22 cellular contexts compared by ENCODE assay signal in genomic region chr3:50314816-50315215, GRCh38. TPM values are rescaled to one million over a fixed set of nuclear protein-coding genes. Genes with fewer than 3 reads are reported as not detected.
A peak's percentile ranks its signal among the peaks of the same experiment; 100 is the strongest.
DNase-seq lines count a peak whose midpoint lies in the region; ATAC-seq, FAIRE-seq and TF ChIP-seq lines count a peak whose summit lies in the region.
"Had no signal": no experiment of that assay in that cellular context is flagged by ENCODE, and none has a peak within 500 bp of the region (broad histone marks: within the 10 kb centered on the region; RNA-seq: fewer than 3 reads in every experiment).

No MANE protein-coding gene starts in this region.

- H4K20me1 ChIP-seq in HCT116 (ENCODE audit: insufficient read depth) (no peaks in the 10 kb centered on the region), HepG2 (ENCODE audit: insufficient read depth, low read length) (no peaks in the 10 kb centered on the region)

- H3K36me3 ChIP-seq in CD8-positive, alpha-beta T cell (ENCODE audit: insufficient read depth, low read length), result no peaks in the 10 kb centered on the region
- H3K36me3 ChIP-seq in HCT116 (ENCODE audit: control insufficient read depth in 1 of 2, insufficient read depth in 2 of 2, low read length in 2 of 2) (peaks cover 2 to 17% of the 10 kb centered on the region in 2 experiments; a peak in 1 of 4 replicates), HepG2 (replicated peaks in 1 of 2; ENCODE audit: control insufficient read depth in 1 of 2, insufficient read depth in 2 of 2, low read length in 2 of 2) (peaks cover 16 to 32% of the 10 kb centered on the region in 2 experiments), stomach (peaks cover 12 to 47% (median 40%) of the 10 kb centered on the region in 4 donors)

- POLR2A ChIA-PET in CD8-positive, alpha-beta T cell (lab: Charles Lee), result interaction anchor here (1.3 to 2.2 kb wide), 3 partner anchors 16 to 36 kb away, joined by 4 to 10 read pairs (median 6); partner anchors contain the start of genes CYB561D2, HYAL3, NAA80 and NPRL2
- POLR2A ChIA-PET in HCT116 (lab: Charles Lee), result interaction anchor here (1.6 to 2.1 kb wide), 3 partner anchors 12 to 23 kb away, joined by 5 to 8 read pairs (median 5); partner anchors contain the start of genes HYAL1, HYAL3, IFRD2 and NAA80
- POLR2A ChIA-PET in HepG2 (lab: Yijun Ruan, JAX), result interaction anchor here (0.8 to 13.0 kb wide), 4 partner anchors 14 to 111 kb away, joined by 3 to 222 read pairs (median 6); partner anchors contain the start of genes GNAI2, HYAL1, HYAL3 and LSMEM2

- H3K9me2 ChIP-seq in HCT116 (ENCODE audit: insufficient read depth), result no peaks in the 10 kb centered on the region

- CTCF ChIA-PET in CD8-positive, alpha-beta T cell (lab: Charles Lee), result interaction anchor here (0.7 to 3.7 kb wide), 4 partner anchors 7 to 228 kb away, joined by 3 to 16 read pairs (median 3); no protein-coding TSS in a partner anchor
- CTCF ChIA-PET in HCT116 (lab: Charles Lee), result no interaction called here
- CTCF ChIA-PET in HepG2 (lab: Yijun Ruan, JAX; ENCODE audit: low intra/inter-chr PET ratio, low total read pairs), result no interaction called here

- no peak overlapping the region for H3K4me3 Mint-ChIP-seq in CD8-positive, alpha-beta T cell
- H3K4me3 Mint-ChIP-seq: activated CD4-positive, alpha-beta T cell treated with anti-CD3 and anti-CD28 coated beads for 36 hours; activated naive CD8-positive, alpha-beta T cell treated with anti-CD3 and anti-CD28 coated beads, Interleukin-2, amount 50 U/mL, for 24 hours; activated T-cell treated with anti-CD3 and anti-CD28 coated beads, Interleukin-2, amount 50 U/mL, for 24 hours had no signal

- intact Hi-C loops in CD8-positive, alpha-beta T cell (cut with DNase I, micrococcal nuclease), result no loop called here
- intact Hi-C loops in HCT116 (cut with micrococcal nuclease), result no loop called here
- intact Hi-C loops in HepG2 (cut with micrococcal nuclease; ENCODE audit: unreplicated experiment), result no loop called here
- intact Hi-C loops in stomach (cut with DNase I; ENCODE audit: low total_unique reads), result no loop called here

- H3K27me3 Mint-ChIP-seq in CD8-positive, alpha-beta T cell (ENCODE audit: low read depth), result no peaks in the 10 kb centered on the region
- H3K27me3 Mint-ChIP-seq: activated CD4-positive, alpha-beta T cell treated with anti-CD3 and anti-CD28 coated beads for 36 hours; activated naive CD8-positive, alpha-beta T cell treated with anti-CD3 and anti-CD28 coated beads, Interleukin-2, amount 50 U/mL, for 24 hours; activated T-cell treated with anti-CD3 and anti-CD28 coated beads, Interleukin-2, amount 50 U/mL, for 24 hours had no signal

- H3K27me3 ChIP-seq in CD8-positive, alpha-beta T cell (ENCODE audit: insufficient read depth, low read length), result no peaks in the 10 kb centered on the region
- H3K27me3 ChIP-seq in HCT116 (ENCODE audit: insufficient read depth, low read length) (no peaks in the 10 kb centered on the region), HepG2 (ENCODE audit: control insufficient read depth in 1 of 2, insufficient read depth in 2 of 2, low read length in 2 of 2) (no peaks in the 10 kb centered on the region), stomach (no peaks in the 10 kb centered on the region)
- H3K27me3 ChIP-seq: neutrophil had no signal

- peaks cover 2% of the 10 kb centered on the region for H3K36me3 Mint-ChIP-seq in CD8-positive, alpha-beta T cell

- 0 out of 2 replicates have a peak overlapping the region, but pooled peaks have one; percentile 92 for H3K4me2 ChIP-seq in HCT116 (ENCODE audit: low read length)
- no peak overlapping the region for H3K4me2 ChIP-seq in HepG2 (ENCODE audit: low read depth, low read length)

- no peak for ATAC-seq in CD8-positive, alpha-beta T cell
- ATAC-seq in HCT116, result no peak
- peak; percentile 9; the same call in 1 of the 3 replicates for ATAC-seq in HepG2
- ATAC-seq in HG02759 (IDR thresholded peaks at IDR 0.05; ENCODE audit: unreplicated experiment), result no peak
- ATAC-seq in GM18873 (IDR thresholded peaks at IDR 0.05; ENCODE audit: low FRiP score, unreplicated experiment), result no peak
- ATAC-seq: activated CD4-positive, alpha-beta T cell treated with anti-CD3 and anti-CD28 coated beads for 36 hours; activated naive CD8-positive, alpha-beta T cell treated with anti-CD3 and anti-CD28 coated beads, Interleukin-2, amount 50 U/mL, for 24 hours had no signal

- TF ChIP-seq EP300 in HepG2 (IDR thresholded peaks at IDR 0.05; ENCODE audit: low read depth in 2 of 2, low read length in 2 of 2) (no peak), HepG2 (CRISPR knock-in tag; IDR thresholded peaks at IDR 0.05; ENCODE audit: borderline replicate concordance) (no peak), stomach (IDR thresholded peaks at IDR 0.05) (no peak)

- BruUV-seq in HCT116 (replicated peaks; lab: Mats Ljungman, UMichigan) (no TSS peak), HepG2 (replicated peaks; lab: Mats Ljungman, UMichigan) (no TSS peak)

- no peaks in the 10 kb centered on the region for H3K9me3 ChIP-seq in CD8-positive, alpha-beta T cell (ENCODE audit: low read length)
- no peaks in the 10 kb centered on the region for H3K9me3 ChIP-seq in HCT116 (ENCODE audit: control insufficient read depth in 1 of 2, insufficient read depth in 1 of 2, low read depth in 1 of 2, low read length in 2 of 2)
- H3K9me3 ChIP-seq in HepG2 (ENCODE audit: low read length), result no peaks in the 10 kb centered on the region
- no peaks in the 10 kb centered on the region for H3K9me3 ChIP-seq in stomach
- H3K9me3 ChIP-seq: neutrophil had no signal

- peaks cover 39% of the 10 kb centered on the region for H3K79me2 ChIP-seq in HCT116 (ENCODE audit: insufficient read depth, low read length)
- peaks cover 14% of the 10 kb centered on the region for H3K79me2 ChIP-seq in HepG2 (ENCODE audit: insufficient read depth, low read length)

- TF ChIP-seq POLR2A in HCT116 (IDR thresholded peaks at IDR 0.05; ENCODE audit: borderline replicate concordance, extremely low read depth, insufficient read depth, insufficient read length) (no peak), HepG2 (IDR thresholded peaks at IDR 0.05; ENCODE audit: insufficient read depth in 1 of 2, low read depth in 2 of 2, low read length in 2 of 2) (no peak), stomach (IDR thresholded peaks at IDR 0.05) (no peak)

- H3K9me3 Mint-ChIP-seq in CD8-positive, alpha-beta T cell, result no peaks in the 10 kb centered on the region
- H3K9me3 Mint-ChIP-seq: activated naive CD8-positive, alpha-beta T cell treated with anti-CD3 and anti-CD28 coated beads, Interleukin-2, amount 50 U/mL, for 24 hours; activated T-cell treated with anti-CD3 and anti-CD28 coated beads, Interleukin-2, amount 50 U/mL, for 24 hours had no signal

- no peak overlapping the region for H3K27ac ChIP-seq in CD8-positive, alpha-beta T cell (ENCODE audit: low read depth, low read length)
- H3K27ac ChIP-seq in HCT116 (ENCODE audit: low read depth, low read length), result no peak overlapping the region
- no peak overlapping the region for H3K27ac ChIP-seq in HepG2 (ENCODE audit: extremely low read length, insufficient read depth, low read length)
- peak overlapping the region; percentile 48 to 95 (median 61) for H3K27ac ChIP-seq in stomach

- RAD21 ChIA-PET in HCT116 (lab: Charles Lee; ENCODE audit: low non-redundant PET in 1 of 2, low total read pairs in 2 of 2, uncharacterized antibody in 2 of 2, unreplicated experiment in 2 of 2), result no interaction called here

- WGBS in HepG2 (ENCODE audit: low lambda C conversion rate), result 100% methylated on average over 4 of the region's 4 CpGs
- 87 to 100% (median 93%) methylated on average over 4 of the region's 4 CpGs for WGBS in stomach, 5 donors

- FAIRE-seq in HepG2 (lab: Jason Lieb, UNC), result no peak
- FAIRE-seq: GM12892 had no signal

- no peak overlapping the region for H2AFZ ChIP-seq in HCT116 (ENCODE audit: low read depth, low read length, poor library complexity, severe bottlenecking)
- H2AFZ ChIP-seq in HepG2 (ENCODE audit: low read length), result no peak overlapping the region

- H3K27ac Mint-ChIP-seq in CD8-positive, alpha-beta T cell, result peak overlapping the region; percentile 65
- H3K27ac Mint-ChIP-seq: activated CD4-positive, alpha-beta T cell treated with anti-CD3 and anti-CD28 coated beads for 36 hours; activated naive CD8-positive, alpha-beta T cell treated with anti-CD3 and anti-CD28 coated beads, Interleukin-2, amount 50 U/mL, for 24 hours; activated T-cell treated with anti-CD3 and anti-CD28 coated beads, Interleukin-2, amount 50 U/mL, for 24 hours had no signal

- H3K4me1 Mint-ChIP-seq in CD8-positive, alpha-beta T cell (ENCODE audit: low read depth), result peaks cover 31% of the 10 kb centered on the region

- DNase-seq in CD8-positive, alpha-beta T cell, result no peak
- no peak for DNase-seq in HCT116 (ENCODE audit: low read depth, low spot score)
- DNase-seq in HepG2 (ENCODE audit: low spot score), result no peak
- DNase-seq in stomach, result no peak
- DNase-seq in NCI-H526 (lab: John Stamatoyannopoulos, UW), result no peak
- DNase-seq: activated CD4-positive, alpha-beta T cell treated with anti-CD3 and anti-CD28 coated beads for 36 hours; activated CD8-positive, alpha-beta memory T cell treated with anti-CD3 and anti-CD28 coated beads for 24 hours; activated naive CD8-positive, alpha-beta T cell treated with anti-CD3 and anti-CD28 coated beads, Interleukin-2, amount 50 U/mL, for 24 hours; activated T-cell treated with anti-CD3 and anti-CD28 coated beads, Interleukin-2, amount 50 U/mL, for 24 hours; C1 segment of cervical spinal cord; dermis blood vessel endothelial cell; glutamatergic neuron; IMR-90; mesenchymal stem cell; NCI-H446; Right ventricle myocardium superior; trophoblast cell had no signal

- no peak overlapping the region for H3K4me3 ChIP-seq in CD8-positive, alpha-beta T cell (ENCODE audit: low read depth, low read length)
- no peak overlapping the region for H3K4me3 ChIP-seq in HCT116 (replicated peaks in 1 of 2; ENCODE audit: low read depth in 1 of 2, low read length in 2 of 2)
- H3K4me3 ChIP-seq in HepG2 (replicated peaks in 1 of 3; ENCODE audit: insufficient read depth in 1 of 3, low read depth in 2 of 3, low read length in 3 of 3), result no peak overlapping the region
- H3K4me3 ChIP-seq in stomach, result no peak overlapping the region

- peaks cover 18% of the 10 kb centered on the region for H3K4me1 ChIP-seq in CD8-positive, alpha-beta T cell (ENCODE audit: insufficient read depth, low read length)
- peaks cover 55 to 74% of the 10 kb centered on the region in 2 experiments for H3K4me1 ChIP-seq in HCT116 (ENCODE audit: control insufficient read depth in 1 of 2, insufficient read depth in 2 of 2, low read length in 2 of 2)
- H3K4me1 ChIP-seq in HepG2 (ENCODE audit: insufficient read depth, low read length), result peaks cover 42% of the 10 kb centered on the region
- peaks cover 44 to 65% (median 58%) of the 10 kb centered on the region in 4 donors for H3K4me1 ChIP-seq in stomach

- H3K9ac ChIP-seq in HCT116 (ENCODE audit: low read length) (no peak overlapping the region), HepG2 (ENCODE audit: insufficient read depth, low read depth, low read length) (no peak overlapping the region)

- no peak for TF ChIP-seq CTCF in CD8-positive, alpha-beta T cell (IDR thresholded peaks at IDR 0.05)
- TF ChIP-seq CTCF in HCT116 (IDR thresholded peaks at IDR 0.05 in 2 of 3, conservative IDR thresholded peaks at IDR 0.05 in 1 of 3; ENCODE audit: borderline replicate concordance in 1 of 3, insufficient read depth in 1 of 3, low read depth in 2 of 3, low read length in 2 of 3) (no peak), HepG2 (CRISPR knock-in tag; IDR thresholded peaks at IDR 0.05) (no peak), stomach (IDR thresholded peaks at IDR 0.05) (no peak)

- TF ChIP-seq RAD21 in HCT116 (IDR thresholded peaks at IDR 0.05; ENCODE audit: low read depth), result no peak
- TF ChIP-seq RAD21 in HepG2 (CRISPR knock-in tag; IDR thresholded peaks at IDR 0.05), result no peak

- in situ Hi-C loops in HepG2 (cut with HindIII; ENCODE audit: extremely low pct_ligation_motif_present, low pct_unique_long_range_greater_than_20kb), result no loop called here

RNA-seq across cellular contexts. Expression of gene HYAL2, which starts 7.7 kb away (rescaled TPM):
- under 1 TPM; 0.61 to 0.79 TPM for total RNA-seq in CD8-positive, alpha-beta T cell
- total RNA-seq in HCT116 (2021; ENCODE audit: unreplicated experiment) (42.2 TPM), HepG2 (2016; rRNA removed; fragmentation: Illumina TruSeq; extraction: Trizol) (40.9 and 76.2 TPM in 2 replicates), stomach (10 to 100 TPM; 11.1 to 96.4 (median 26.8) TPM)
- polyA plus RNA-seq in HCT116 (2012), result 57.5 and 64.1 TPM in 2 replicates
- total RNA-seq in HepG2 (2016; cell fraction: cytosol; rRNA removed; fragmentation: Illumina TruSeq; extraction: Trizol; ENCODE audit: low read depth), result 33.8 and 45.1 TPM in 2 replicates
- 38.5 and 74.2 TPM in 2 replicates for total RNA-seq in HepG2 (2016; cell fraction: insoluble cytoplasmic fraction; rRNA removed; fragmentation: Illumina TruSeq; extraction: Trizol)
- 60.8 and 76.3 TPM in 2 replicates for total RNA-seq in HepG2 (2016; cell fraction: membrane; rRNA removed; fragmentation: Illumina TruSeq; extraction: Trizol)
- 56.5 and 69.1 TPM in 2 replicates for total RNA-seq in HepG2 (2016; cell fraction: nucleus; rRNA removed; fragmentation: Illumina TruSeq; extraction: Trizol)
- polyA plus RNA-seq in HepG2 (2011; rRNA removed) (102 and 144 TPM in 2 replicates), stomach (10 to 100 TPM; 24.7 to 47.6 (median 30.4) TPM)
- polyA plus RNA-seq in HepG2 (2011; cell fraction: cytosol; rRNA removed), result 110 and 154 TPM in 2 replicates
- polyA plus RNA-seq in HepG2 (2011; cell fraction: nucleus; rRNA removed), result 94.8 and 103 TPM in 2 replicates
- polyA plus RNA-seq in HepG2 (2012), result 37.6 and 45.4 TPM in 2 replicates
- 32.1 and 39.0 TPM in 2 replicates for polyA plus RNA-seq in HepG2 (2016; cell fraction: cytosol; fragmentation: Illumina TruSeq; extraction: Trizol; ENCODE audit: low read depth)
- polyA plus RNA-seq in HepG2 (2016; cell fraction: insoluble cytoplasmic fraction; fragmentation: Illumina TruSeq; extraction: Trizol; ENCODE audit: low read depth), result 33.6 and 35.3 TPM in 2 replicates
- 47.1 and 53.3 TPM in 2 replicates for polyA plus RNA-seq in HepG2 (2016; cell fraction: membrane; fragmentation: Illumina TruSeq; extraction: Trizol; ENCODE audit: low read depth)
- polyA plus RNA-seq in HepG2 (2016; cell fraction: nucleus; fragmentation: Illumina TruSeq; extraction: Trizol; ENCODE audit: insufficient read depth, low read depth), result 84.1 and 84.7 TPM in 2 replicates
- polyA minus RNA-seq in HepG2 (2011; rRNA and poly(A)+ RNA removed; ENCODE audit: low replicate concordance), result 83.3 and 236 TPM in 2 replicates
- polyA minus RNA-seq in HepG2 (2011; cell fraction: cytosol; rRNA and poly(A)+ RNA removed), result 38.1 and 40.4 TPM in 2 replicates
- 37.0 and 41.7 TPM in 2 replicates for polyA minus RNA-seq in HepG2 (2011; cell fraction: nucleus; rRNA and poly(A)+ RNA removed)

RNA-seq across cellular contexts. Expression of gene HYAL1, which starts 11.4 kb away (rescaled TPM):
- under 1 TPM in 1 of 2 experiments, not detected in 1; 0.30 TPM for total RNA-seq in CD8-positive, alpha-beta T cell
- total RNA-seq in HCT116 (2021; ENCODE audit: unreplicated experiment) (6.1 TPM), HepG2 (2016; rRNA removed; fragmentation: Illumina TruSeq; extraction: Trizol) (50.5 and 76.5 TPM in 2 replicates), stomach (10 to 100 TPM in 1 of 5 donors, 1 to 10 TPM in 3, not detected in 1; 1.8 to 38.4 (median 5.3) TPM)
- polyA plus RNA-seq in HCT116 (2012), result 11.9 and 12.5 TPM in 2 replicates
- 15.2 and 15.4 TPM in 2 replicates for total RNA-seq in HepG2 (2016; cell fraction: cytosol; rRNA removed; fragmentation: Illumina TruSeq; extraction: Trizol; ENCODE audit: low read depth)
- total RNA-seq in HepG2 (2016; cell fraction: insoluble cytoplasmic fraction; rRNA removed; fragmentation: Illumina TruSeq; extraction: Trizol), result 49.7 and 78.4 TPM in 2 replicates
- total RNA-seq in HepG2 (2016; cell fraction: membrane; rRNA removed; fragmentation: Illumina TruSeq; extraction: Trizol), result 36.1 and 38.7 TPM in 2 replicates
- 65.9 and 70.6 TPM in 2 replicates for total RNA-seq in HepG2 (2016; cell fraction: nucleus; rRNA removed; fragmentation: Illumina TruSeq; extraction: Trizol)
- polyA plus RNA-seq in HepG2 (2011; rRNA removed) (193 and 218 TPM in 2 replicates), stomach (10 to 100 TPM in 2 of 3 donors, 1 to 10 TPM in 1; 6.3 to 25.8 (median 12.7) TPM)
- 153 and 171 TPM in 2 replicates for polyA plus RNA-seq in HepG2 (2011; cell fraction: cytosol; rRNA removed)
- polyA plus RNA-seq in HepG2 (2011; cell fraction: nucleus; rRNA removed), result 132 and 137 TPM in 2 replicates
- polyA plus RNA-seq in HepG2 (2012), result 82.6 and 84.8 TPM in 2 replicates
- 15.0 TPM in 2 replicates for polyA plus RNA-seq in HepG2 (2016; cell fraction: cytosol; fragmentation: Illumina TruSeq; extraction: Trizol; ENCODE audit: low read depth)
- polyA plus RNA-seq in HepG2 (2016; cell fraction: insoluble cytoplasmic fraction; fragmentation: Illumina TruSeq; extraction: Trizol; ENCODE audit: low read depth), result 57.3 and 58.6 TPM in 2 replicates
- polyA plus RNA-seq in HepG2 (2016; cell fraction: membrane; fragmentation: Illumina TruSeq; extraction: Trizol; ENCODE audit: low read depth), result 31.8 and 34.0 TPM in 2 replicates
- 111 and 117 TPM in 2 replicates for polyA plus RNA-seq in HepG2 (2016; cell fraction: nucleus; fragmentation: Illumina TruSeq; extraction: Trizol; ENCODE audit: insufficient read depth, low read depth)
- polyA minus RNA-seq in HepG2 (2011; rRNA and poly(A)+ RNA removed; ENCODE audit: low replicate concordance), result 71.5 and 300 TPM in 2 replicates
- polyA minus RNA-seq in HepG2 (2011; cell fraction: cytosol; rRNA and poly(A)+ RNA removed), result 89.0 and 90.5 TPM in 2 replicates
- polyA minus RNA-seq in HepG2 (2011; cell fraction: nucleus; rRNA and poly(A)+ RNA removed), result 34.9 and 47.4 TPM in 2 replicates
- total RNA-seq: kidney epithelial cell had no signal

RNA-seq across cellular contexts. Expression of gene TUSC2, which starts 13.2 kb away (rescaled TPM):
- total RNA-seq in CD8-positive, alpha-beta T cell, result 10 to 100 TPM; 23.6 to 23.7 TPM
- 34.0 TPM for total RNA-seq in HCT116 (2021; ENCODE audit: unreplicated experiment)
- 28.2 and 34.0 TPM in 2 replicates for polyA plus RNA-seq in HCT116 (2012)
- 35.9 and 36.7 TPM in 2 replicates for total RNA-seq in HepG2 (2016; rRNA removed; fragmentation: Illumina TruSeq; extraction: Trizol)
- total RNA-seq in HepG2 (2016; cell fraction: cytosol; rRNA removed; fragmentation: Illumina TruSeq; extraction: Trizol; ENCODE audit: low read depth), result 71.2 and 71.5 TPM in 2 replicates
- 33.2 and 36.7 TPM in 2 replicates for total RNA-seq in HepG2 (2016; cell fraction: insoluble cytoplasmic fraction; rRNA removed; fragmentation: Illumina TruSeq; extraction: Trizol)
- total RNA-seq in HepG2 (2016; cell fraction: membrane; rRNA removed; fragmentation: Illumina TruSeq; extraction: Trizol), result 83.6 and 94.5 TPM in 2 replicates
- total RNA-seq in HepG2 (2016; cell fraction: nucleus; rRNA removed; fragmentation: Illumina TruSeq; extraction: Trizol), result 16.6 and 17.7 TPM in 2 replicates
- polyA plus RNA-seq in HepG2 (2011; rRNA removed), result 38.5 and 39.1 TPM in 2 replicates
- 42.4 and 45.2 TPM in 2 replicates for polyA plus RNA-seq in HepG2 (2011; cell fraction: cytosol; rRNA removed)
- polyA plus RNA-seq in HepG2 (2011; cell fraction: nucleus; rRNA removed), result 12.4 and 16.2 TPM in 2 replicates
- 15.6 and 21.1 TPM in 2 replicates for polyA plus RNA-seq in HepG2 (2012)
- polyA plus RNA-seq in HepG2 (2016; cell fraction: cytosol; fragmentation: Illumina TruSeq; extraction: Trizol; ENCODE audit: low read depth), result 124 and 125 TPM in 2 replicates
- polyA plus RNA-seq in HepG2 (2016; cell fraction: insoluble cytoplasmic fraction; fragmentation: Illumina TruSeq; extraction: Trizol; ENCODE audit: low read depth), result 51.0 and 54.1 TPM in 2 replicates
- 95.2 and 102 TPM in 2 replicates for polyA plus RNA-seq in HepG2 (2016; cell fraction: membrane; fragmentation: Illumina TruSeq; extraction: Trizol; ENCODE audit: low read depth)
- 42.2 and 43.7 TPM in 2 replicates for polyA plus RNA-seq in HepG2 (2016; cell fraction: nucleus; fragmentation: Illumina TruSeq; extraction: Trizol; ENCODE audit: insufficient read depth, low read depth)
- 25.7 and 41.9 TPM in 2 replicates for polyA minus RNA-seq in HepG2 (2011; rRNA and poly(A)+ RNA removed; ENCODE audit: low replicate concordance)
- 7.9 and 8.1 TPM in 2 replicates for polyA minus RNA-seq in HepG2 (2011; cell fraction: cytosol; rRNA and poly(A)+ RNA removed)
- polyA minus RNA-seq in HepG2 (2011; cell fraction: nucleus; rRNA and poly(A)+ RNA removed), result 5.0 and 5.5 TPM in 2 replicates
- 10 to 100 TPM in 3 of 5 donors, 1 to 10 TPM in 1, not detected in 1; 2.3 to 63.4 (median 25.6) TPM for total RNA-seq in stomach
- polyA plus RNA-seq in stomach, result 10 to 100 TPM; 40.3 to 48.1 (median 46.3) TPM

RNA-seq across cellular contexts. Expression of gene HYAL3, which starts 15.6 kb away (rescaled TPM):
- 1 to 10 TPM; 2.1 to 3.2 TPM for total RNA-seq in CD8-positive, alpha-beta T cell
- total RNA-seq in HCT116 (2021; ENCODE audit: unreplicated experiment) (10.3 TPM), HepG2 (2016; rRNA removed; fragmentation: Illumina TruSeq; extraction: Trizol) (5.5 and 5.9 TPM in 2 replicates), stomach (1 to 10 TPM in 3 of 5 donors, not detected in 2; 1.3 to 3.9 (median 1.3) TPM)
- 4.6 and 6.5 TPM in 2 replicates for polyA plus RNA-seq in HCT116 (2012)
- 3.1 and 4.0 TPM in 2 replicates for total RNA-seq in HepG2 (2016; cell fraction: cytosol; rRNA removed; fragmentation: Illumina TruSeq; extraction: Trizol; ENCODE audit: low read depth)
- total RNA-seq in HepG2 (2016; cell fraction: insoluble cytoplasmic fraction; rRNA removed; fragmentation: Illumina TruSeq; extraction: Trizol), result 4.8 and 6.5 TPM in 2 replicates
- 4.7 and 5.3 TPM in 2 replicates for total RNA-seq in HepG2 (2016; cell fraction: membrane; rRNA removed; fragmentation: Illumina TruSeq; extraction: Trizol)
- total RNA-seq in HepG2 (2016; cell fraction: nucleus; rRNA removed; fragmentation: Illumina TruSeq; extraction: Trizol), result 4.6 and 5.5 TPM in 2 replicates
- polyA plus RNA-seq in HepG2 (2011; rRNA removed) (10.4 and 12.9 TPM in 2 replicates), stomach (1 to 10 TPM; 5.0 to 7.9 (median 7.7) TPM)
- 10.7 and 17.4 TPM in 2 replicates for polyA plus RNA-seq in HepG2 (2011; cell fraction: cytosol; rRNA removed)
- polyA plus RNA-seq in HepG2 (2011; cell fraction: nucleus; rRNA removed), result 24.5 and 24.6 TPM in 2 replicates
- polyA plus RNA-seq in HepG2 (2012), result 2.2 and 2.5 TPM in 2 replicates
- polyA plus RNA-seq in HepG2 (2016; cell fraction: cytosol; fragmentation: Illumina TruSeq; extraction: Trizol; ENCODE audit: low read depth), result 2.8 and 4.1 TPM in 2 replicates
- polyA plus RNA-seq in HepG2 (2016; cell fraction: insoluble cytoplasmic fraction; fragmentation: Illumina TruSeq; extraction: Trizol; ENCODE audit: low read depth), result 6.1 and 9.3 TPM in 2 replicates
- polyA plus RNA-seq in HepG2 (2016; cell fraction: membrane; fragmentation: Illumina TruSeq; extraction: Trizol; ENCODE audit: low read depth), result 6.6 and 7.3 TPM in 2 replicates
- 9.7 and 11.4 TPM in 2 replicates for polyA plus RNA-seq in HepG2 (2016; cell fraction: nucleus; fragmentation: Illumina TruSeq; extraction: Trizol; ENCODE audit: insufficient read depth, low read depth)
- polyA minus RNA-seq in HepG2 (2011; rRNA and poly(A)+ RNA removed; ENCODE audit: low replicate concordance), result 24.0 and 60.6 TPM in 2 replicates
- 5.2 and 5.5 TPM in 2 replicates for polyA minus RNA-seq in HepG2 (2011; cell fraction: cytosol; rRNA and poly(A)+ RNA removed)
- 5.8 and 7.0 TPM in 2 replicates for polyA minus RNA-seq in HepG2 (2011; cell fraction: nucleus; rRNA and poly(A)+ RNA removed)

RNA-seq across cellular contexts. Expression of gene NAA80, which starts 15.6 kb away (rescaled TPM):
- total RNA-seq in CD8-positive, alpha-beta T cell, result 10 to 100 TPM; 37.1 to 40.7 TPM
- 21.3 TPM for total RNA-seq in HCT116 (2021; ENCODE audit: unreplicated experiment)
- polyA plus RNA-seq in HCT116 (2012), result 27.0 and 31.4 TPM in 2 replicates
- 1.5 and 3.4 TPM in 2 replicates for total RNA-seq in HepG2 (2016; rRNA removed; fragmentation: Illumina TruSeq; extraction: Trizol)
- 1.2 and 1.4 TPM in 2 replicates for total RNA-seq in HepG2 (2016; cell fraction: cytosol; rRNA removed; fragmentation: Illumina TruSeq; extraction: Trizol; ENCODE audit: low read depth)
- total RNA-seq in HepG2 (2016; cell fraction: insoluble cytoplasmic fraction; rRNA removed; fragmentation: Illumina TruSeq; extraction: Trizol), result 1.9 and 4.5 TPM in 2 replicates
- total RNA-seq in HepG2 (2016; cell fraction: membrane; rRNA removed; fragmentation: Illumina TruSeq; extraction: Trizol), result 1.7 and 3.0 TPM in 2 replicates
- 6.5 and 6.8 TPM in 2 replicates for total RNA-seq in HepG2 (2016; cell fraction: nucleus; rRNA removed; fragmentation: Illumina TruSeq; extraction: Trizol)
- polyA plus RNA-seq in HepG2 (2011; rRNA removed), result 8.7 and 13.1 TPM in 2 replicates
- polyA plus RNA-seq in HepG2 (2011; cell fraction: cytosol; rRNA removed), result 3.4 and 5.0 TPM in 2 replicates
- polyA plus RNA-seq in HepG2 (2011; cell fraction: nucleus; rRNA removed), result 46.7 and 51.7 TPM in 2 replicates
- 5.2 and 6.1 TPM in 2 replicates for polyA plus RNA-seq in HepG2 (2012)
- polyA plus RNA-seq in HepG2 (2016; cell fraction: cytosol; fragmentation: Illumina TruSeq; extraction: Trizol; ENCODE audit: low read depth), result 2.4 and 3.7 TPM in 2 replicates
- 4.3 and 5.4 TPM in 2 replicates for polyA plus RNA-seq in HepG2 (2016; cell fraction: insoluble cytoplasmic fraction; fragmentation: Illumina TruSeq; extraction: Trizol; ENCODE audit: low read depth)
- polyA plus RNA-seq in HepG2 (2016; cell fraction: membrane; fragmentation: Illumina TruSeq; extraction: Trizol; ENCODE audit: low read depth), result 5.1 and 5.3 TPM in 2 replicates
- 23.1 and 24.6 TPM in 2 replicates for polyA plus RNA-seq in HepG2 (2016; cell fraction: nucleus; fragmentation: Illumina TruSeq; extraction: Trizol; ENCODE audit: insufficient read depth, low read depth)
- 20.9 and 56.7 TPM in 2 replicates for polyA minus RNA-seq in HepG2 (2011; rRNA and poly(A)+ RNA removed; ENCODE audit: low replicate concordance)
- polyA minus RNA-seq in HepG2 (2011; cell fraction: cytosol; rRNA and poly(A)+ RNA removed), result 2.0 and 2.9 TPM in 2 replicates
- polyA minus RNA-seq in HepG2 (2011; cell fraction: nucleus; rRNA and poly(A)+ RNA removed), result 15.7 and 16.0 TPM in 2 replicates
- total RNA-seq in stomach, result 100 to 1,000 TPM in 1 of 5 donors, 10 to 100 TPM in 3, 1 to 10 TPM in 1; 3.1 to 107 (median 22.3) TPM
- 10 to 100 TPM in 1 of 3 donors, 1 to 10 TPM in 2; 8.7 to 16.4 (median 9.7) TPM for polyA plus RNA-seq in stomach

Comparison
In these comparisons a context has a peak if more than half of its experiments do, and no peak if none do; other contexts are left out.
1. H3K27ac ChIP-seq: peak in stomach (5 of 5); none in CD8-positive, alpha-beta T cell (single experiment), HCT116 (single experiment) and HepG2 (single experiment).
2. RNA of gene HYAL2, which starts 7.7 kb away (total RNA-seq): 33.8 to 76.3 TPM in HepG2, 42.2 TPM in HCT116 (single experiment) and 11.1 to 96.4 TPM in stomach; 0.61 to 0.79 TPM in CD8-positive, alpha-beta T cell; every median in the first group is over 4 times any median in the second.